ENCODE assay signal across 8 cellular contexts in the genomic region with DNA sequence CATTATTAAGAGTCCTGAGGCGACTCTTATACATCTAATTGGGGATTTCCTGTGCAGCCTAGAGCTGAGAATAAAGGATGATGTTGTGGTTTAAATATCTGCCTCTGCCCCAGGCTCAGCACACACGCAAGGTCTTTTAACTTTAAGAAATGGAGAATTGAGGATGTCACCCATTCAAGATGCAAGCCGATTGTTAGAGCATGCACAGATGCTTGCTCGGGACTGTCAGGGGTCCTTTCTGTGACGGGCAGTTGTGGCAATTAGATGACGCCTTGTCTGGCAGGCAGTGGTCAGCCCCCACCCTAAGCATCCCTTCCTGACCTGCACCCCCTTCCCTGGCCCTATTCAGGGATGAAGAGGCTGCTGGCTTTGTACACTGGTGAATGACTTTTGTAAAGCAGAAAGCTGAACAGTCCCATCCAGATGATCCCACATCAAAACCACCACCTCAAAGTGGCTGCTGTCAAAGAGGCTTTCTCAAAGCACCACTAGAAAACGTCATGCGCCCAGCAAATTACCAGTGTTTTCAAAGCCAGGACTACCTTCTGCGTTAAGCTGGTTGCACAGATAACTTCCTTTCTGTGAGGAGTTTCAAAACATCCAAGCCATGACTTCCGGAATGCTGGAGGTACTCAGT. TPM values are rescaled to one million over a fixed set of nuclear protein-coding genes. Genes with fewer than 3 reads are reported as not detected.
DNase-seq lines count a peak whose midpoint lies in the region; ATAC-seq and TF ChIP-seq lines count a peak whose summit lies in the region.
"Had no signal": no experiment of that assay in that cellular context is flagged by ENCODE, and none has a peak within 500 bp of the region (broad histone marks: within the 10 kb centered on the region; RNA-seq: fewer than 3 reads in every experiment).

No MANE protein-coding gene starts in this region.

- H3K9ac ChIP-seq in OCI-LY3 (ENCODE audit: low read length): no peak overlapping the region

- no peaks in the 10 kb centered on the region for H3K9me3 Mint-ChIP-seq in naive thymus-derived CD8-positive, alpha-beta T cell

- H3K9me3 ChIP-seq in OCI-LY3 (ENCODE audit: insufficient read depth, low read length) (no peaks in the 10 kb centered on the region), sigmoid colon (no peaks in the 10 kb centered on the region)

- H3K36me3 Mint-ChIP-seq in naive thymus-derived CD8-positive, alpha-beta T cell: no peaks in the 10 kb centered on the region

- no peaks in the 10 kb centered on the region for H4K20me1 ChIP-seq in OCI-LY3 (ENCODE audit: insufficient read depth, low read length)

- H2AFZ ChIP-seq in OCI-LY3 (ENCODE audit: low read depth, low read length): peak overlapping the region; percentile 60; the same call in 1 of the 2 replicates

- intact Hi-C loops in lower leg skin (cut with DNase I; ENCODE audit: low total_unique reads) (loop anchor here (10.0 kb wide), 1 partner anchor 338 kb away; no protein-coding TSS in a partner anchor), sigmoid colon (cut with DNase I) (loop anchor here (5.0 to 10.0 kb wide), 4 partner anchors 132 to 325 kb away; a partner anchor contains a TSS)

- H3K79me2 ChIP-seq in OCI-LY3 (ENCODE audit: low read length): no peaks in the 10 kb centered on the region

- peak; percentile 76 for DNase-seq in activated CD8-positive, alpha-beta memory T cell treated with anti-CD3 and anti-CD28 coated beads, Interleukin-2, amount 50 U/mL, for 4 hours
- peak; percentile 64 to 99 (median 95) for DNase-seq in naive thymus-derived CD8-positive, alpha-beta T cell
- DNase-seq in stimulated activated naive CD4-positive, alpha-beta T cell treated with Interleukin-2 at 50 U/mL for 16 hours (lab: John Stamatoyannopoulos, UW): peak; percentile 53
- DNase-seq in lower leg skin (ENCODE audit: low spot score in 2 of 2) (no peak), sigmoid colon (no peak)
- DNase-seq: NCI-H1048 had no signal

- H3K4me2 ChIP-seq in OCI-LY3 (ENCODE audit: low read length): no peak overlapping the region

- no peak for TF ChIP-seq CTCF in OCI-LY3 (IDR thresholded peaks at IDR 0.05; ENCODE audit: low read depth, low read length)
- TF ChIP-seq CTCF in lower leg skin (IDR thresholded peaks at IDR 0.05): no peak
- TF ChIP-seq CTCF in sigmoid colon (IDR thresholded peaks at IDR 0.05): no peak

- H3K4me3 ChIP-seq in OCI-LY3 (ENCODE audit: low read length) (no peak overlapping the region), lower leg skin (ENCODE audit: low read depth, poor library complexity, severe bottlenecking) (no peak overlapping the region), sigmoid colon (no peak overlapping the region)

- H3K4me1 Mint-ChIP-seq in naive thymus-derived CD8-positive, alpha-beta T cell: peaks cover 32 to 76% (median 72%) of the 10 kb centered on the region in 4 donors

- POLR2A ChIA-PET in naive thymus-derived CD8-positive, alpha-beta T cell (lab: Charles Lee): interaction anchor here (0.7 to 4.0 kb wide), 21 partner anchors 9 to 424 kb away, joined by 3 to 47 read pairs (median 5); a partner anchor contains a TSS

- TF ChIP-seq POLR2A in lower leg skin (IDR thresholded peaks at IDR 0.05): no peak
- no peak for TF ChIP-seq POLR2A in sigmoid colon (IDR thresholded peaks at IDR 0.05)

- WGBS in lower leg skin, 2 donors: 44 to 57% methylated on average over 10 of the region's 10 CpGs
- 50 to 82% methylated on average over 10 of the region's 10 CpGs for WGBS in sigmoid colon, 2 donors

- H3K27ac Mint-ChIP-seq in naive thymus-derived CD8-positive, alpha-beta T cell: peak overlapping the region; percentile 76 to 98 (median 97)

- TF ChIP-seq EP300 in sigmoid colon (IDR thresholded peaks at IDR 0.05): no peak

- H3K27ac ChIP-seq in OCI-LY3 (ENCODE audit: low read length): no peak overlapping the region
- H3K27ac ChIP-seq in sigmoid colon: no peak overlapping the region

- H3K4me1 ChIP-seq in OCI-LY3 (ENCODE audit: low read length) (0 out of 2 replicates have a peak, but pooled peaks cover 6% of the 10 kb centered on the region), sigmoid colon (peaks cover 0 to 8% (median 4%) of the 10 kb centered on the region in 4 donors)

- H3K27me3 Mint-ChIP-seq in naive thymus-derived CD8-positive, alpha-beta T cell: peaks cover 0 to 1% (median 0%) of the 10 kb centered on the region in 5 donors

- no peaks in the 10 kb centered on the region for H3K27me3 ChIP-seq in OCI-LY3 (ENCODE audit: low read depth, low read length)
- no peaks in the 10 kb centered on the region for H3K27me3 ChIP-seq in sigmoid colon

- no peaks in the 10 kb centered on the region for H3K36me3 ChIP-seq in OCI-LY3 (replicated peaks; ENCODE audit: low read depth, low read length)
- H3K36me3 ChIP-seq in sigmoid colon: no peaks in the 10 kb centered on the region

- ATAC-seq in naive thymus-derived CD8-positive, alpha-beta T cell: peak; percentile 83 to 86
- no peak for ATAC-seq in GM18873 (IDR thresholded peaks at IDR 0.05; ENCODE audit: low FRiP score, unreplicated experiment)

- peak overlapping the region; percentile 55 to 87 (median 76) for H3K4me3 Mint-ChIP-seq in naive thymus-derived CD8-positive, alpha-beta T cell

RNA-seq across cellular contexts. Expression of a gene that starts 23.7 kb away (rescaled TPM):
- total RNA-seq in naive thymus-derived CD8-positive, alpha-beta T cell: 1 to 10 TPM; 2.3 to 3.7 TPM
- 1 to 10 TPM in 2 of 3 donors, under 1 TPM in 1; 0.66 to 1.3 (median 1.1) TPM for polyA plus RNA-seq in naive thymus-derived CD8-positive, alpha-beta T cell
- 1 to 10 TPM in 3 of 4 donors, not detected in 1; 1.4 to 2.8 (median 2.8) TPM for total RNA-seq in lower leg skin
- total RNA-seq in sigmoid colon: 1 to 10 TPM in 3 of 4 donors, under 1 TPM in 1; 0.36 to 2.5 (median 1.9) TPM
- 1 to 10 TPM in 1 of 3 donors, under 1 TPM in 1, not detected in 1; 0.51 to 1.2 TPM for polyA plus RNA-seq in sigmoid colon

Comparison
In these comparisons a context has a peak if more than half of its experiments do, and no peak if none do; other contexts are left out.
1. DNase-seq: peak in activated CD8-positive, alpha-beta memory T cell treated with anti-CD3 and anti-CD28 coated beads, Interleukin-2, amount 50 U/mL, for 4 hours (single experiment), naive thymus-derived CD8-positive, alpha-beta T cell (10 of 10) and stimulated activated naive CD4-positive, alpha-beta T cell treated with Interleukin-2 at 50 U/mL for 16 hours (single experiment); none in lower leg skin (0 of 2) and sigmoid colon (single experiment).